36 cellular contexts compared by ENCODE assay signal in the genomic region with DNA sequence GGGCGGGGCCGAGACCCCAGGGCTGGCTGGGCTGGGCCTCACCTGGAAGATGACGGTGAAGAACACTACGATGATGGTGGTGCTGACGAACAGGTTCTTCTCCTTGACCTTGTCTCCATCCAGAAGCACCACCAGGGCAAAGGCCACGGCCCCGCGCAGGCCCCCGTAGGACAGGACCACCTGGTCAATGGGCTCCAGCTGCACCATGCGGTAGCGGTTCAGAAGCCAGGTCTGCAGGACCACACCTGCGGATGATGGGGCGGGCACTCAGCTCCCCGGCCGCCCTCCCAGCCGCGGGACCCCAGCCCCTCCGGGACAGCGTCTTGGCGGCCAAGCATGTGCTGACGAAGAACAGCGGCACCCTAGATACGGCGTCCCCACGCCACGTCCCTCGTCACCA.
"Had no signal": no experiment of that assay in that cellular context is flagged by ENCODE, and none has a peak within 500 bp of the region (broad histone marks: within the 10 kb centered on the region; RNA-seq: fewer than 3 reads in every experiment).

No MANE protein-coding gene starts in this region.

- H3K4me3 Mint-ChIP-seq: activated B cell treated with CpG ODN at 0.5 μM for 24 hours; activated CD4-positive, alpha-beta memory T cell treated with anti-CD3 and anti-CD28 coated beads for 36 hours; activated CD4-positive, alpha-beta T cell treated with anti-CD3 and anti-CD28 coated beads, Interleukin-2, amount 10 ng/mL, durations not matched to agents 24 days and 14 days; activated CD8-positive, alpha-beta T cell treated with anti-CD3 and anti-CD28 coated beads for 36 hours; activated naive CD4-positive, alpha-beta T cell treated with anti-CD3 and anti-CD28 coated beads, Interleukin-2, amount 10 ng/mL, durations not matched to agents 7 days and 5 days; activated naive CD4-positive, alpha-beta T cell treated with anti-CD3 and anti-CD28 coated beads, Interleukin-2, amount 50 U/mL, for 24 hours; activated naive CD8-positive, alpha-beta T cell; activated naive CD8-positive, alpha-beta T cell treated with anti-CD3 and anti-CD28 coated beads, Interleukin-2, amount 10 ng/mL, durations not matched to agents 7 days and 5 days; activated naive CD8-positive, alpha-beta T cell treated with anti-CD3 and anti-CD28 coated beads, Interleukin-2, amount 50 U/mL, for 24 hours; activated T-cell treated with anti-CD3 and anti-CD28 coated beads, Interleukin-2, amount 50 U/mL, for 4 hours; activated T-cell treated with anti-CD3 and anti-CD28 coated beads, Interleukin-2, amount 50 U/mL, for 72 hours; activated T-helper 1 cell treated with anti-CD3 and anti-CD28 coated beads, Interleukin-12 subunit alpha, Interleukin-12 subunit beta, Interleukin-2, Interleukin-4 antibody, amounts not matched to agents 30 ng/mL and 10 ng/mL and 1 ng/mL, durations not matched to agents 14 hours and 24 hours and 36 hours; activated T-helper 17 cell treated with anti-CD3 and anti-CD28 coated beads, Interleukin-2, amount 50 U/mL, for 72 hours; brain; central memory CD8-positive, alpha-beta T cell; T-helper 1 cell treated with Interleukin-12 subunit alpha and Interleukin-12 subunit beta and Interleukin-4 antibody, amounts not matched to agents 30 μg/mL and 1 μg/mL, for 36 hours; T-helper 2 cell treated with Interferon-gamma antibody and Interleukin-4, amounts not matched to agents 5 μg/mL and 100 μg/mL, for 36 hours had no signal

- H3K4me3 ChIP-seq: ascending aorta, cardiac muscle cell had no signal

- ATAC-seq: activated CD8-positive, alpha-beta T cell treated with anti-CD3 and anti-CD28 coated beads for 36 hours; activated naive CD8-positive, alpha-beta T cell treated with anti-CD3 and anti-CD28 coated beads, Interleukin-2, amount 50 U/mL, for 24 hours; activated T-cell treated with anti-CD3 and anti-CD28 coated beads, Interleukin-2, amount 50 U/mL, for 4 hours; activated T-helper 17 cell treated with anti-CD3 and anti-CD28 coated beads, Interleukin-2, amount 50 U/mL, for 72 hours had no signal

- H3K36me3 ChIP-seq: ascending aorta, cardiac muscle cell had no signal

- H3K27me3 ChIP-seq: cardiac muscle cell had no signal

- H3K9me3 Mint-ChIP-seq: activated B cell treated with CpG ODN at 0.5 μM for 24 hours; activated CD4-positive, alpha-beta memory T cell treated with anti-CD3 and anti-CD28 coated beads for 36 hours; activated CD4-positive, alpha-beta T cell treated with anti-CD3 and anti-CD28 coated beads, Interleukin-2, amount 10 ng/mL, durations not matched to agents 24 days and 14 days; activated CD8-positive, alpha-beta T cell treated with anti-CD3 and anti-CD28 coated beads for 36 hours; activated naive CD4-positive, alpha-beta T cell treated with anti-CD3 and anti-CD28 coated beads, Interleukin-2, amount 10 ng/mL, durations not matched to agents 7 days and 5 days; activated naive CD4-positive, alpha-beta T cell treated with anti-CD3 and anti-CD28 coated beads, Interleukin-2, amount 50 U/mL, for 24 hours; activated naive CD8-positive, alpha-beta T cell treated with anti-CD3 and anti-CD28 coated beads, Interleukin-2, amount 10 ng/mL, durations not matched to agents 7 days and 5 days; activated naive CD8-positive, alpha-beta T cell treated with anti-CD3 and anti-CD28 coated beads, Interleukin-2, amount 50 U/mL, for 24 hours; activated T-cell treated with anti-CD3 and anti-CD28 coated beads, Interleukin-2, amount 50 U/mL, for 4 hours; activated T-cell treated with anti-CD3 and anti-CD28 coated beads, Interleukin-2, amount 50 U/mL, for 72 hours; activated T-helper 1 cell treated with anti-CD3 and anti-CD28 coated beads, Interleukin-12 subunit alpha, Interleukin-12 subunit beta, Interleukin-2, Interleukin-4 antibody, amounts not matched to agents 30 ng/mL and 10 ng/mL and 1 ng/mL, durations not matched to agents 14 hours and 24 hours and 36 hours; activated T-helper 17 cell treated with anti-CD3 and anti-CD28 coated beads, Interleukin-2, amount 50 U/mL, for 72 hours; central memory CD8-positive, alpha-beta T cell; T-helper 1 cell treated with Interleukin-12 subunit alpha and Interleukin-12 subunit beta and Interleukin-4 antibody, amounts not matched to agents 30 μg/mL and 1 μg/mL, for 36 hours; T-helper 2 cell treated with Interferon-gamma antibody and Interleukin-4, amounts not matched to agents 5 μg/mL and 100 μg/mL, for 36 hours had no signal

- H3K36me3 Mint-ChIP-seq: activated CD4-positive, alpha-beta memory T cell treated with anti-CD3 and anti-CD28 coated beads for 36 hours; activated naive CD4-positive, alpha-beta T cell treated with anti-CD3 and anti-CD28 coated beads, Interleukin-2, amount 10 ng/mL, durations not matched to agents 7 days and 5 days; activated naive CD4-positive, alpha-beta T cell treated with anti-CD3 and anti-CD28 coated beads, Interleukin-2, amount 50 U/mL, for 24 hours; activated naive CD8-positive, alpha-beta T cell; activated naive CD8-positive, alpha-beta T cell treated with anti-CD3 and anti-CD28 coated beads, Interleukin-2, amount 10 ng/mL, durations not matched to agents 7 days and 5 days; brain had no signal

- H3K27me3 Mint-ChIP-seq: activated CD4-positive, alpha-beta T cell treated with anti-CD3 and anti-CD28 coated beads, Interleukin-2, amount 10 ng/mL, durations not matched to agents 24 days and 14 days; activated naive CD8-positive, alpha-beta T cell treated with anti-CD3 and anti-CD28 coated beads, Interleukin-2, amount 10 ng/mL, durations not matched to agents 7 days and 5 days had no signal

- H3K9me3 ChIP-seq: ascending aorta had no signal

- H3K4me1 ChIP-seq: ascending aorta had no signal

- DNase-seq: activated B cell treated with CpG ODN at 0.5 μM for 24 hours; activated CD4-positive, alpha-beta memory T cell treated with anti-CD3 and anti-CD28 coated beads for 36 hours; activated CD4-positive, alpha-beta T cell treated with anti-CD3 and anti-CD28 coated beads for 4 hours; activated CD4-positive, alpha-beta T cell treated with anti-CD3 and anti-CD28 coated beads, Interleukin-2, amount 10 ng/mL, durations not matched to agents 24 days and 14 days; activated CD4-positive, alpha-beta T cell treated with anti-CD3 and anti-CD28 coated beads, Interleukin-2, amount 50 U/mL, for 1 hour; activated CD4-positive, alpha-beta T cell treated with anti-CD3 and anti-CD28 coated beads, Interleukin-2, amount 50 U/mL, for 4 hours; activated CD4-positive, CD25-positive, alpha-beta regulatory T cell treated with anti-CD3 and anti-CD28 coated beads, Interleukin-2, amount 50 U/mL, for 72 hours; activated CD8-positive, alpha-beta memory T cell treated with anti-CD3 and anti-CD28 coated beads, Interleukin-2, amount 50 U/mL, for 4 hours; activated CD8-positive, alpha-beta T cell treated with anti-CD3 and anti-CD28 coated beads for 36 hours; activated effector memory CD4-positive, alpha-beta T cell treated with Interleukin-2 at 50 U/mL for 16 hours; activated gamma-delta T cell; activated naive CD4-positive, alpha-beta T cell treated with anti-CD3 and anti-CD28 coated beads, Interleukin-2, amount 10 ng/mL, durations not matched to agents 7 days and 5 days; activated naive CD4-positive, alpha-beta T cell treated with Interleukin-2 at 50 U/mL for 16 hours; activated naive CD8-positive, alpha-beta T cell treated with anti-CD3 and anti-CD28 coated beads, Interleukin-2, amount 10 ng/mL, durations not matched to agents 7 days and 5 days; activated naive CD8-positive, alpha-beta T cell treated with anti-CD3 and anti-CD28 coated beads, Interleukin-2, amount 50 U/mL, for 24 hours; activated T-cell treated with anti-CD3 and anti-CD28 coated beads for 4 hours; activated T-cell treated with anti-CD3 and anti-CD28 coated beads, Interleukin-2, amount 50 U/mL, for 1 hour; activated T-cell treated with anti-CD3 and anti-CD28 coated beads, Interleukin-2, amount 50 U/mL, for 4 hours; activated T-cell treated with anti-CD3 and anti-CD28 coated beads, Interleukin-2, amount 50 U/mL, for 72 hours; amygdala; anterior cingulate cortex; cerebellar nuclear complex; T-helper 1 cell; T-helper 2 cell; T-helper 9 cell had no signal

- H3K27ac Mint-ChIP-seq: activated B cell treated with CpG ODN at 0.5 μM for 24 hours; activated CD4-positive, alpha-beta memory T cell treated with anti-CD3 and anti-CD28 coated beads for 36 hours; activated CD4-positive, alpha-beta T cell treated with anti-CD3 and anti-CD28 coated beads, Interleukin-2, amount 10 ng/mL, durations not matched to agents 24 days and 14 days; activated CD8-positive, alpha-beta T cell treated with anti-CD3 and anti-CD28 coated beads for 36 hours; activated naive CD4-positive, alpha-beta T cell treated with anti-CD3 and anti-CD28 coated beads, Interleukin-2, amount 10 ng/mL, durations not matched to agents 7 days and 5 days; activated naive CD4-positive, alpha-beta T cell treated with anti-CD3 and anti-CD28 coated beads, Interleukin-2, amount 50 U/mL, for 24 hours; activated naive CD8-positive, alpha-beta T cell; activated naive CD8-positive, alpha-beta T cell treated with anti-CD3 and anti-CD28 coated beads, Interleukin-2, amount 10 ng/mL, durations not matched to agents 7 days and 5 days; activated naive CD8-positive, alpha-beta T cell treated with anti-CD3 and anti-CD28 coated beads, Interleukin-2, amount 50 U/mL, for 24 hours; activated T-cell treated with anti-CD3 and anti-CD28 coated beads, Interleukin-2, amount 50 U/mL, for 72 hours; activated T-helper 1 cell treated with anti-CD3 and anti-CD28 coated beads, Interleukin-12 subunit alpha, Interleukin-12 subunit beta, Interleukin-2, Interleukin-4 antibody, amounts not matched to agents 30 ng/mL and 10 ng/mL and 1 ng/mL, durations not matched to agents 14 hours and 24 hours and 36 hours; activated T-helper 17 cell treated with anti-CD3 and anti-CD28 coated beads, Interleukin-2, amount 50 U/mL, for 72 hours; brain; T-helper 1 cell treated with Interleukin-12 subunit alpha and Interleukin-12 subunit beta and Interleukin-4 antibody, amounts not matched to agents 30 μg/mL and 1 μg/mL, for 36 hours; T-helper 2 cell treated with Interferon-gamma antibody and Interleukin-4, amounts not matched to agents 5 μg/mL and 100 μg/mL, for 36 hours had no signal

- H3K27ac ChIP-seq: ascending aorta, cardiac muscle cell, VCaP had no signal

- H3K4me1 Mint-ChIP-seq: activated B cell treated with CpG ODN at 0.5 μM for 24 hours; activated CD4-positive, alpha-beta T cell treated with anti-CD3 and anti-CD28 coated beads, Interleukin-2, amount 10 ng/mL, durations not matched to agents 24 days and 14 days; activated naive CD8-positive, alpha-beta T cell treated with anti-CD3 and anti-CD28 coated beads, Interleukin-2, amount 10 ng/mL, durations not matched to agents 7 days and 5 days; activated T-helper 17 cell treated with anti-CD3 and anti-CD28 coated beads, Interleukin-2, amount 50 U/mL, for 72 hours; brain; central memory CD8-positive, alpha-beta T cell had no signal
